2 cellular contexts compared by ENCODE assay signal in genomic region chr4:56762484-56763250, GRCh38.
TF ChIP-seq lines count a peak whose summit lies in the region.

No MANE protein-coding gene starts in this region.

TF ChIP-seq in HCT116, 20 proteins besides CTCF, POLR2A, EP300 and RAD21 (continued from another document):
- TF ChIP-seq EGR1 (IDR thresholded peaks at IDR 0.05; ENCODE audit: low read depth) (no peak), SP1 (IDR thresholded peaks at IDR 0.05; ENCODE audit: low read depth) (no peak), SRF (IDR thresholded peaks at IDR 0.05; ENCODE audit: low read depth) (no peak), EZH2 (IDR thresholded peaks at IDR 0.05) (no peak), CEBPB (IDR thresholded peaks at IDR 0.05; ENCODE audit: low read depth) (no peak), REST (IDR thresholded peaks at IDR 0.05; ENCODE audit: low read depth) (no peak), SIN3A (IDR thresholded peaks at IDR 0.05; ENCODE audit: low read depth) (no peak), POLR2AphosphoS5 (IDR thresholded peaks at IDR 0.05; ENCODE audit: low read depth, low read length) (no peak), CBX3 (IDR thresholded peaks at IDR 0.05; ENCODE audit: low read depth) (no peak), MAX (IDR thresholded peaks at IDR 0.05) (no peak), YY1 (IDR thresholded peaks at IDR 0.05; ENCODE audit: extremely low read depth, insufficient replicate concordance, low read depth, low read length) (no peak), ELF1 (IDR thresholded peaks at IDR 0.05; ENCODE audit: borderline replicate concordance, low read depth) (no peak), ZBTB33 (IDR thresholded peaks at IDR 0.05; ENCODE audit: extremely low read depth, insufficient replicate concordance, low read length) (no peak), JUND (IDR thresholded peaks at IDR 0.05) (no peak), TCF7L2 (IDR thresholded peaks at IDR 0.05; ENCODE audit: borderline replicate concordance, extremely low read depth, insufficient read depth, insufficient read length) (no peak), EZH2phosphoT487 (IDR thresholded peaks at IDR 0.05; ENCODE audit: borderline replicate concordance) (no peak), ZNF274 (IDR thresholded peaks at IDR 0.05; ENCODE audit: low read depth, low read length) (no peak)
TF ChIP-seq in HCT116: peak in this region for 0.

TF ChIP-seq in WTC11, 78 proteins besides CTCF, POLR2A, EP300 and RAD21:
- TF ChIP-seq ATF2 (CRISPR knock-in tag; IDR thresholded peaks at IDR 0.05; ENCODE audit: borderline replicate concordance, low read depth): no peak
- no peak for TF ChIP-seq ZNF532 (CRISPR knock-in tag; IDR thresholded peaks at IDR 0.05; ENCODE audit: borderline replicate concordance)
- no peak for TF ChIP-seq NR2C2 (CRISPR knock-in tag; IDR thresholded peaks at IDR 0.05)
- TF ChIP-seq MAX (CRISPR knock-in tag; IDR thresholded peaks at IDR 0.05): no peak
- TF ChIP-seq NFYB (CRISPR knock-in tag; conservative IDR thresholded peaks at IDR 0.05; ENCODE audit: low read depth): no peak
- no peak for TF ChIP-seq ERG (CRISPR knock-in tag; IDR thresholded peaks at IDR 0.05)
- TF ChIP-seq AR (CRISPR knock-in tag; IDR thresholded peaks at IDR 0.05): no peak
- no peak for TF ChIP-seq IRF1 (CRISPR knock-in tag; IDR thresholded peaks at IDR 0.05)
- TF ChIP-seq ZNF263 (CRISPR knock-in tag; IDR thresholded peaks at IDR 0.05; ENCODE audit: low read depth): no peak
- no peak for TF ChIP-seq ETV6 (CRISPR knock-in tag; IDR thresholded peaks at IDR 0.05)
- TF ChIP-seq FOXK1 (CRISPR knock-in tag; IDR thresholded peaks at IDR 0.05): no peak
- no peak for TF ChIP-seq USF1 (CRISPR knock-in tag; IDR thresholded peaks at IDR 0.05)
- TF ChIP-seq FOXP1 (CRISPR knock-in tag; IDR thresholded peaks at IDR 0.05; ENCODE audit: borderline replicate concordance): no peak
- no peak for TF ChIP-seq TCF7 (CRISPR knock-in tag; IDR thresholded peaks at IDR 0.05; ENCODE audit: low read depth)
- TF ChIP-seq ZNF232 (CRISPR knock-in tag; IDR thresholded peaks at IDR 0.05): no peak
- no peak for TF ChIP-seq ZSCAN18 (CRISPR knock-in tag; IDR thresholded peaks at IDR 0.05)
- TF ChIP-seq USF2 (CRISPR knock-in tag; IDR thresholded peaks at IDR 0.05): no peak
- TF ChIP-seq RORB (CRISPR knock-in tag; IDR thresholded peaks at IDR 0.05): no peak
TF ChIP-seq in WTC11: peak in this region for 0.
